1 cellular context compared by ENCODE assay signal in genomic region chr15:40250771-40251454, GRCh38.
TF ChIP-seq lines count a peak whose summit lies in the region.

No MANE protein-coding gene starts in this region.

TF ChIP-seq in H1, 55 proteins besides CTCF, POLR2A, EP300 and RAD21:
- no peak for TF ChIP-seq BACH1 (IDR thresholded peaks at IDR 0.05; ENCODE audit: low read length)
- no peak for TF ChIP-seq SUZ12 (IDR thresholded peaks at IDR 0.05; ENCODE audit: low read length)
- TF ChIP-seq CBX8 (IDR thresholded peaks at IDR 0.05; ENCODE audit: borderline replicate concordance, low read depth, low read length), result no peak
- no peak for TF ChIP-seq USF2 (IDR thresholded peaks at IDR 0.05; ENCODE audit: low read length)
